Comparison of ENCODE assay signal across 14 cellular contexts in the genomic region with DNA sequence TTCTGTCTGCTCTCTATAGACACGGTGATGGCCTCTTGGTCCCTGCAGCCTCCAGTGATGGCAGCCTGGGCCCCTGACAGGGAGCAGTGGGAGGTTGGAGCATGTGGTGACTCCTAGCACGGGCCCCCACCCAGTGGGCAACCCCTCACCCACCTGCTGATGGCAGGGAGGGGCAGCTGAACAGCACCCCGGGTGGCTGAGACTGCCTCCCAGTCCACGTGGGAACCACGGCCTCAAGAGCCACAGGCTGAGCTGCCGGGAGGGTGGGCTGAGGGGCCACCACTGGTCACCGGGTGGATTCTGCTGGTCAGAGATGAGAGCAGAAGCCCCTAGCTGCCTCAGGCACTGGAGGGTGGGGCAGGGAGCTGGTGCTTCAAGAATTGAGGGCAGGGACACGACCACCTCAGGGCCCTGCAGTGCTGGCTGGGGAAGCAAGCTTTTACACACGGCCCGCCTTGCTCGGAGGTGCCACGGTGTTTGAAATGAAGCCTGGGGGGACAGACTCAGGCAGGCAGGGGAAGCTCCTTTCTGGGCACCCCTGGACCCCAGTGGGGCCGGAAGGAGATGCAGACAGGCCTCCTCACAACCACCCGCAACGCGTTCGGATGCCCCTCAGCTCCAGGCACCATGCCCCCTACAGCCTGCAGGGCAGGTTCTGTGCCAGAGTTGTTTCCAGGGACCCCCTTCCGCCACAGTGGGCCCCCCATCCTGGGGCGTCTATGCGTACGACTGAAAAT. TPM values are rescaled to one million over a fixed set of nuclear protein-coding genes. Genes with fewer than 3 reads are reported as not detected.
DNase-seq lines count a peak whose midpoint lies in the region; ATAC-seq and TF ChIP-seq lines count a peak whose summit lies in the region.
"Had no signal": no experiment of that assay in that cellular context is flagged by ENCODE, and none has a peak within 500 bp of the region (broad histone marks: within the 10 kb centered on the region; RNA-seq: fewer than 3 reads in every experiment).

No MANE protein-coding gene starts in this region.

- H3K4me3 ChIP-seq in Peyer's patch (no peak overlapping the region), lower leg skin (ENCODE audit: low read depth, poor library complexity, severe bottlenecking) (no peak overlapping the region), PC-3 (ENCODE audit: low read length) (no peak overlapping the region)

- H3K27me3 ChIP-seq in Peyer's patch (no peaks in the 10 kb centered on the region), PC-3 (ENCODE audit: low read length) (no peaks in the 10 kb centered on the region)
- H3K27me3 ChIP-seq: foreskin keratinocyte had no signal

- no peak overlapping the region for H3K27ac ChIP-seq in Peyer's patch
- H3K27ac ChIP-seq in PC-3 (ENCODE audit: low read length): no peak overlapping the region
- H3K27ac ChIP-seq: foreskin keratinocyte, KMS-11 had no signal

- H3K27ac Mint-ChIP-seq in endothelial cell (ENCODE audit: unreplicated experiment): no peak overlapping the region
- H3K27ac Mint-ChIP-seq: activated CD4-positive, alpha-beta T cell treated with anti-CD3 and anti-CD28 coated beads, Interleukin-2, amount 10 ng/mL, durations not matched to agents 24 days and 14 days; CD4-positive, CD25-positive, alpha-beta regulatory T cell had no signal

- H3K27me3 Mint-ChIP-seq in endothelial cell (ENCODE audit: unreplicated experiment): peaks cover 15% of the 10 kb centered on the region
- H3K27me3 Mint-ChIP-seq: CD4-positive, CD25-positive, alpha-beta regulatory T cell; T-helper 17 cell had no signal

- no peaks in the 10 kb centered on the region for H3K9me2 ChIP-seq in PC-3 (replicated peaks; ENCODE audit: low read length)

- no peaks in the 10 kb centered on the region for H3K79me2 ChIP-seq in PC-3 (ENCODE audit: low read length)

- ATAC-seq in sciatic nerve (no peak), PC-3 (no peak)
- ATAC-seq: foreskin keratinocyte, T-helper 17 cell had no signal

- POLR2A ChIA-PET in PC-3 (lab: Charles Lee; ENCODE audit: unreplicated experiment): no interaction called here

- no peak overlapping the region for H3K4me2 ChIP-seq in PC-3 (ENCODE audit: low read length)
- H3K4me2 ChIP-seq: KMS-11 had no signal

- WGBS in lower leg skin, 2 donors: 72 to 81% methylated on average over 18 of the region's 21 CpGs

- peaks cover 20% of the 10 kb centered on the region for H3K36me3 Mint-ChIP-seq in endothelial cell (ENCODE audit: low read depth, unreplicated experiment)

- H3K4me1 Mint-ChIP-seq in endothelial cell (ENCODE audit: unreplicated experiment): peaks cover 6% of the 10 kb centered on the region

- H3K36me3 ChIP-seq in Peyer's patch (peaks cover 0 to 52% (median 0%) of the 10 kb centered on the region in 3 donors), PC-3 (ENCODE audit: low read depth, low read length) (no peaks in the 10 kb centered on the region)

- no peaks in the 10 kb centered on the region for H4K20me1 ChIP-seq in PC-3 (ENCODE audit: low read length)

- DNase-seq in stimulated activated CD4-positive, alpha-beta T cell treated with anti-CD3 and anti-CD28 coated beads, Interleukin-1b, Interleukin-23, amount 100 ng/mL, for 48 hours: peak; percentile 1
- DNase-seq in stimulated activated CD4-positive, alpha-beta T cell treated with anti-CD3 and anti-CD28 coated beads, Interleukin-4, amount 100 ng/mL, for 24 hours: no peak
- peak in 2 of 3 donors; percentile 6 to 37 for DNase-seq in Peyer's patch
- DNase-seq in lower leg skin (ENCODE audit: low spot score in 2 of 2): peak; percentile 12 to 80
- DNase-seq in sciatic nerve (ENCODE audit: low spot score): no peak
- no peak for DNase-seq in PC-3
- DNase-seq in endothelial cell (ENCODE audit: low spot score): no peak
- DNase-seq: foreskin keratinocyte, NCI-H1436 treated with DMSO at 0.1 percent for 48 hours, NCI-H510A treated with DMSO at 0.1 percent for 48 hours had no signal

- H3F3A ChIP-seq in PC-3 (ENCODE audit: low read length, unreplicated experiment): no peaks in the 10 kb centered on the region

- H3K9ac ChIP-seq in PC-3 (ENCODE audit: low read length): no peak overlapping the region
- H3K9ac ChIP-seq: KMS-11 had no signal

- no peak for TF ChIP-seq POLR2A in Peyer's patch (IDR thresholded peaks at IDR 0.05)
- TF ChIP-seq POLR2A in lower leg skin (IDR thresholded peaks at IDR 0.05): no peak

- H3K9me3 ChIP-seq in Peyer's patch: no peaks in the 10 kb centered on the region
- H3K9me3 ChIP-seq in PC-3 (ENCODE audit: low read length): no peaks in the 10 kb centered on the region

- intact Hi-C loops in lower leg skin (cut with DNase I; ENCODE audit: low total_unique reads): no loop called here
- intact Hi-C loops in sciatic nerve (cut with DNase I): no loop called here
- intact Hi-C loops in PC-3 (cut with micrococcal nuclease): no loop called here

- BruUV-seq in PC-3 (replicated peaks; lab: Mats Ljungman, UMichigan): no TSS peak

- TF ChIP-seq CTCF in Peyer's patch (IDR thresholded peaks at IDR 0.05): no peak
- no peak for TF ChIP-seq CTCF in lower leg skin (IDR thresholded peaks at IDR 0.05)
- no peak for TF ChIP-seq CTCF in PC-3 (conservative IDR thresholded peaks at IDR 0.05; ENCODE audit: low read depth, low read length)
- no peak for TF ChIP-seq CTCF in endothelial cell (IDR thresholded peaks at IDR 0.05; ENCODE audit: unreplicated experiment)

- CTCF ChIA-PET in PC-3 (lab: Charles Lee): no interaction called here

- H3K9me3 Mint-ChIP-seq in endothelial cell (ENCODE audit: unreplicated experiment): no peaks in the 10 kb centered on the region
- H3K9me3 Mint-ChIP-seq: activated CD4-positive, alpha-beta T cell treated with anti-CD3 and anti-CD28 coated beads, Interleukin-2, amount 10 ng/mL, durations not matched to agents 24 days and 14 days; CD4-positive, CD25-positive, alpha-beta regulatory T cell had no signal

- H2AFZ ChIP-seq in PC-3 (ENCODE audit: low read length): no peak overlapping the region

- H3K4me3 Mint-ChIP-seq in endothelial cell (ENCODE audit: unreplicated experiment): no peak overlapping the region
- H3K4me3 Mint-ChIP-seq: activated CD4-positive, alpha-beta T cell treated with anti-CD3 and anti-CD28 coated beads, Interleukin-2, amount 10 ng/mL, durations not matched to agents 24 days and 14 days; CD4-positive, CD25-positive, alpha-beta regulatory T cell; T-helper 17 cell had no signal

- peaks cover 0 to 25% (median 0%) of the 10 kb centered on the region in 4 donors for H3K4me1 ChIP-seq in Peyer's patch
- no peaks in the 10 kb centered on the region for H3K4me1 ChIP-seq in PC-3 (ENCODE audit: insufficient read depth, low read length)
- H3K4me1 ChIP-seq: foreskin keratinocyte had no signal

RNA-seq across cellular contexts. Expression of a gene that starts 6.3 kb away (rescaled TPM):
- total RNA-seq in Peyer's patch: 10 to 100 TPM in 1 of 4 donors, 1 to 10 TPM in 3; 8.6 to 11.6 (median 9.0) TPM
- 10 to 100 TPM in 3 of 4 donors, 1 to 10 TPM in 1; 6.8 to 15.3 (median 12.4) TPM for total RNA-seq in lower leg skin
- 15.4 TPM for total RNA-seq in sciatic nerve
- 6.2 and 9.5 TPM in 2 replicates for total RNA-seq in PC-3 (2014; rRNA removed)
- 16.2 TPM for total RNA-seq in endothelial cell (ENCODE audit: unreplicated experiment)

RNA-seq across cellular contexts. Expression of a gene that starts 6.3 kb away (rescaled TPM):
- total RNA-seq in Peyer's patch: 1 to 10 TPM in 3 of 4 donors, under 1 TPM in 1; 0.70 to 6.6 (median 3.2) TPM
- total RNA-seq in lower leg skin: 1 to 10 TPM in 2 of 4 donors, under 1 TPM in 2; 0.30 to 3.3 (median 0.89) TPM
- total RNA-seq in sciatic nerve: 7.7 TPM
- 0.26 and 1.5 TPM in 2 replicates for total RNA-seq in PC-3 (2014; rRNA removed)
- total RNA-seq in endothelial cell (ENCODE audit: unreplicated experiment): 2.5 TPM

RNA-seq across cellular contexts. Expression of a gene that starts 13.7 kb away (rescaled TPM):
- total RNA-seq in Peyer's patch (10 to 100 TPM; 28.9 to 52.5 (median 44.0) TPM), lower leg skin (10 to 100 TPM; 33.3 to 62.6 (median 47.6) TPM), sciatic nerve (84.7 TPM), PC-3 (2014; rRNA removed) (18.9 and 27.6 TPM in 2 replicates), endothelial cell (ENCODE audit: unreplicated experiment) (93.5 TPM)

Comparison
In these comparisons a context has a peak if more than half of its experiments do, and no peak if none do; other contexts are left out.
1. DNase-seq: peak in stimulated activated CD4-positive, alpha-beta T cell treated with anti-CD3 and anti-CD28 coated beads, Interleukin-1b, Interleukin-23, amount 100 ng/mL, for 48 hours (single experiment), Peyer's patch (2 of 3) and lower leg skin (2 of 2); none in stimulated activated CD4-positive, alpha-beta T cell treated with anti-CD3 and anti-CD28 coated beads, Interleukin-4, amount 100 ng/mL, for 24 hours (single experiment), sciatic nerve (single experiment), PC-3 (single experiment) and endothelial cell (single experiment).